ENCODE assay signal across 13 cellular contexts in the genomic region with DNA sequence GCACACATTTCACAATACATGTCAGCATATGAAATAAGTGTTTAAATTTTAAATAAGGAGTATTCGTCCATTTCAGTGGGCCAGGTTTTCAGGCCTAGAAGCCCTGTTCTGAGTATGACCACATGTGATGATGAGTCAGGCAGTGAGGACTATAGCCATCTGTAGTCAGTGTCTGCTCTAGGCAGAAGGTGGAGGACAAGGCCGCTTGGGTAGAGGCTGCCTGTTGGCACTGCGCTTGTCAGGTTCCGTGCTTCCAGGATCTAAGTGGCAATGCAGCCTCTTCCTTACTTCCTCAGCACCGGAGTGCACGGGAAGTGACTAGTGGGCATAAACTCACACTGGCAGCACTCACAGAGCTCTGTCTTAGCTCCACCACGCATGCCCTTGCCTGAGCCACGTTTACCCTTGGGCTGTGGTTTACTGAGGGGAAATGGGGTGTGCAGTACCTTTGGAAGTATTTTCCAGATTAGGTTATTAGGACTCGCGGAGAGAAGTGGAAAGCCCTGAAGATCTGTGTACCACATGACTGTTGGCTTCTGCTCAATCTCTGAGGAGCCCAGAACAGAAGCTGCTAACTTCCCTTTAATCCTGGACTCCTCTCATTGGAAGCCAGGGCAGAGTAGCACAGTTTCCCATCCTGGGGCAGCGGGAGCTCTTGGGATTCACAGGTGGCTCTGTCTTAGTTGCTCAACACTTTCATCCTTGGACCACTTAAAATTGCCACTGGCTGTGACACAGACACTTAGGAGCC.
DNase-seq lines count a peak whose midpoint lies in the region; ATAC-seq and TF ChIP-seq lines count a peak whose summit lies in the region.
"Had no signal": no experiment of that assay in that cellular context is flagged by ENCODE, and none has a peak within 500 bp of the region (broad histone marks: within the 10 kb centered on the region; RNA-seq: fewer than 3 reads in every experiment).

No MANE protein-coding gene starts in this region.

- no peaks in the 10 kb centered on the region for H3K9me3 Mint-ChIP-seq in natural killer cell treated with Interleukin-12 subunit alpha and Interleukin-12 subunit beta and Interleukin-15 and Interleukin-18, amount 100 ng/mL, for 72 hours
- no peaks in the 10 kb centered on the region for H3K9me3 Mint-ChIP-seq in natural killer cell
- H3K9me3 Mint-ChIP-seq: neural crest cell had no signal

- no peak overlapping the region for H3K4me3 ChIP-seq in epithelial cell of proximal tubule (ENCODE audit: low read depth, low read length)

- TF ChIP-seq CTCF in natural killer cell (IDR thresholded peaks at IDR 0.05) (no peak), epithelial cell of proximal tubule (conservative IDR thresholded peaks at IDR 0.05; ENCODE audit: low read depth, low read length) (no peak)

- peaks cover 2 to 3% of the 10 kb centered on the region in 2 donors for H3K4me1 Mint-ChIP-seq in natural killer cell treated with Interleukin-12 subunit alpha and Interleukin-12 subunit beta and Interleukin-15 and Interleukin-18, amount 100 ng/mL, for 72 hours (ENCODE audit: low read depth in 2 of 2)
- H3K4me1 Mint-ChIP-seq in natural killer cell = peaks cover 18 to 23% of the 10 kb centered on the region in 2 donors

- no peak overlapping the region for H3K27ac Mint-ChIP-seq in natural killer cell treated with Interleukin-12 subunit alpha and Interleukin-12 subunit beta and Interleukin-15 and Interleukin-18, amount 100 ng/mL, for 72 hours
- peak overlapping the region in 1 of 2 donors; percentile 38 for H3K27ac Mint-ChIP-seq in natural killer cell

- intact Hi-C loops in natural killer cell (cut with micrococcal nuclease) = no loop called here

- H3K27me3 Mint-ChIP-seq in natural killer cell treated with Interleukin-12 subunit alpha and Interleukin-12 subunit beta and Interleukin-15 and Interleukin-18, amount 100 ng/mL, for 72 hours = no peaks in the 10 kb centered on the region
- H3K27me3 Mint-ChIP-seq in natural killer cell (ENCODE audit: low read depth in 2 of 2) = no peaks in the 10 kb centered on the region

- H3K36me3 Mint-ChIP-seq in natural killer cell treated with Interleukin-12 subunit alpha and Interleukin-12 subunit beta and Interleukin-15 and Interleukin-18, amount 100 ng/mL, for 72 hours = no peaks in the 10 kb centered on the region
- no peaks in the 10 kb centered on the region for H3K36me3 Mint-ChIP-seq in natural killer cell

- DNase-seq in natural killer cell treated with Interleukin-12 subunit alpha and Interleukin-12 subunit beta and Interleukin-15 and Interleukin-18, amount 100 ng/mL, for 72 hours (ENCODE audit: low spot score) = no peak
- no peak for DNase-seq in natural killer cell
- peak; percentile 13 for DNase-seq in epithelial cell of proximal tubule (ENCODE audit: low read depth)
- peak; percentile 11 to 46 for DNase-seq in lung microvascular endothelial cell (ENCODE audit: low read depth in 2 of 2)
- no peak for DNase-seq in OCI-M1 (lab: John Stamatoyannopoulos, UW)
- DNase-seq: activated CD4-positive, alpha-beta T cell treated with anti-CD3 and anti-CD28 coated beads for 48 hours; activated gamma-delta T cell treated with Interleukin-2 at 50 U/mL for 16 hours; NCI-H1436 treated with DMSO at 0.1 percent for 48 hours; stimulated activated naive CD4-positive, alpha-beta T cell treated with Interleukin-2 at 50 U/mL for 16 hours had no signal

- peak; percentile 53 to 62 for ATAC-seq in natural killer cell treated with Interleukin-12 subunit alpha and Interleukin-12 subunit beta and Interleukin-15 and Interleukin-18, amount 100 ng/mL, for 72 hours
- no peak for ATAC-seq in natural killer cell
- no peak for ATAC-seq in GM18517 (IDR thresholded peaks at IDR 0.05; ENCODE audit: unreplicated experiment)
- ATAC-seq in GM21825 (IDR thresholded peaks at IDR 0.05; ENCODE audit: unreplicated experiment) = no peak
- ATAC-seq in HG03469 (IDR thresholded peaks at IDR 0.05; ENCODE audit: unreplicated experiment) = no peak

- no peak overlapping the region for H3K4me3 Mint-ChIP-seq in natural killer cell treated with Interleukin-12 subunit alpha and Interleukin-12 subunit beta and Interleukin-15 and Interleukin-18, amount 100 ng/mL, for 72 hours
- no peak overlapping the region for H3K4me3 Mint-ChIP-seq in natural killer cell
- H3K4me3 Mint-ChIP-seq: neural crest cell had no signal

Comparison
In these comparisons a context has a peak if more than half of its experiments do, and no peak if none do; other contexts are left out.
1. ATAC-seq: peak in natural killer cell treated with Interleukin-12 subunit alpha and Interleukin-12 subunit beta and Interleukin-15 and Interleukin-18, amount 100 ng/mL, for 72 hours (2 of 2); none in natural killer cell (0 of 3), GM18517 (single experiment), GM21825 (single experiment) and HG03469 (single experiment).
2. DNase-seq: peak in epithelial cell of proximal tubule (single experiment) and lung microvascular endothelial cell (2 of 2); none in natural killer cell treated with Interleukin-12 subunit alpha and Interleukin-12 subunit beta and Interleukin-15 and Interleukin-18, amount 100 ng/mL, for 72 hours (single experiment), natural killer cell (single experiment) and OCI-M1 (single experiment).